25 cellular contexts compared by ENCODE assay signal in genomic region chr21:43691086-43691795, GRCh38. TPM values are rescaled to one million over a fixed set of nuclear protein-coding genes. Genes with fewer than 3 reads are reported as not detected.
DNase-seq lines count a peak whose midpoint lies in the region; ATAC-seq, FAIRE-seq and TF ChIP-seq lines count a peak whose summit lies in the region.
"Had no signal": no experiment of that assay in that cellular context is flagged by ENCODE, and none has a peak within 500 bp of the region (broad histone marks: within the 10 kb centered on the region; RNA-seq: fewer than 3 reads in every experiment).

No MANE protein-coding gene starts in this region.

- H3K9ac ChIP-seq in mammary epithelial cell (ENCODE audit: insufficient read depth, low read length) (peak overlapping the region; percentile 2), kidney (ENCODE audit: low read length in 2 of 2) (no peak overlapping the region), MM.1S (ENCODE audit: low read length) (no peak overlapping the region)
- H3K9ac ChIP-seq: KMS-11 had no signal

- in situ Hi-C loops in mammary epithelial cell (cut with MboI; ENCODE audit: low sequenced_read_pairs in 2 of 2), result no loop called here

- H4K20me1 ChIP-seq in mammary epithelial cell (ENCODE audit: insufficient read depth, low read length) (no peaks in the 10 kb centered on the region), MM.1S (ENCODE audit: insufficient read depth, low read length) (no peaks in the 10 kb centered on the region)

- H2AFZ ChIP-seq in mammary epithelial cell (ENCODE audit: low read depth, low read length) (peak overlapping the region; percentile 17), MM.1S (ENCODE audit: low read length) (no peak overlapping the region)

- TF ChIP-seq CTCF in mammary epithelial cell (conservative IDR thresholded peaks at IDR 0.05 in 1 of 2, IDR thresholded peaks at IDR 0.05 in 1 of 2; ENCODE audit: extremely low read depth in 1 of 2, insufficient read depth in 1 of 2, low read depth in 1 of 2, low read length in 2 of 2) (no peak), kidney (IDR thresholded peaks at IDR 0.05; ENCODE audit: borderline replicate concordance, extremely low read depth, insufficient read depth) (no peak), MM.1S (IDR thresholded peaks at IDR 0.05; ENCODE audit: low read length) (no peak), mucosa of descending colon (IDR thresholded peaks at IDR 0.05) (no peak)

- peak; percentile 24 for DNase-seq in D341Med (ENCODE audit: low spot score)
- DNase-seq in mammary epithelial cell, result no peak
- DNase-seq in kidney, result peak; percentile 57
- DNase-seq in MM.1S, result no peak
- no peak for DNase-seq in mucosa of descending colon
- DNase-seq: C1 segment of cervical spinal cord; Calu3; CD8-positive, alpha-beta memory T cell; DMS153; DND-41; MV-4-11; NCI-H1105 treated with DMSO at 0.1 percent for 48 hours; NCI-H1694; NCI-H2081 treated with DMSO at 0.1 percent for 48 hours; NCI-H2171; NCI-H226; NCI-H510A; NCI-H69; RPMI8226; SHP77 had no signal

- BruUV-seq in mammary epithelial cell (replicated peaks; lab: Mats Ljungman, UMichigan), result no TSS peak

- no peak for FAIRE-seq in kidney (lab: Jason Lieb, UNC)

- intact Hi-C loops in mammary epithelial cell (cut with micrococcal nuclease) (no loop called here), kidney (cut with DNase I) (no loop called here), mucosa of descending colon (cut with DNase I, micrococcal nuclease) (no loop called here)

- H3K4me2 ChIP-seq in mammary epithelial cell (ENCODE audit: insufficient read depth, low read depth, low read length), result peak overlapping the region; percentile 70
- no peak overlapping the region for H3K4me2 ChIP-seq in MM.1S (ENCODE audit: low read depth, low read length)
- H3K4me2 ChIP-seq: KMS-11 had no signal

- ATAC-seq in GM18520 (IDR thresholded peaks at IDR 0.05; ENCODE audit: unreplicated experiment), result no peak
- ATAC-seq in mucosa of descending colon, result no peak
- ATAC-seq in HG03460 (IDR thresholded peaks at IDR 0.05; ENCODE audit: unreplicated experiment), result no peak
- ATAC-seq: HCT116 had no signal

- H3K9me2 ChIP-seq in MM.1S (replicated peaks; ENCODE audit: insufficient read depth, low read length), result no peaks in the 10 kb centered on the region

- dilution Hi-C loops in mammary epithelial cell (cut with HindIII; ENCODE audit: low sequenced_read_pairs), result no loop called here

- H3K9me3 ChIP-seq in mammary epithelial cell (replicated peaks; ENCODE audit: insufficient read depth, low read length) (no peaks in the 10 kb centered on the region), kidney (ENCODE audit: control insufficient read depth in 1 of 2, low read length in 2 of 2) (no peaks in the 10 kb centered on the region), MM.1S (replicated peaks; ENCODE audit: insufficient read depth, low read length) (no peaks in the 10 kb centered on the region), mucosa of descending colon (no peaks in the 10 kb centered on the region)

- H3K4me1 ChIP-seq in mammary epithelial cell (ENCODE audit: insufficient read depth, low read length) (peaks cover 19% of the 10 kb centered on the region), kidney (ENCODE audit: control insufficient read depth in 1 of 2, insufficient read depth in 1 of 2, low read depth in 1 of 2, low read length in 2 of 2) (no peaks in the 10 kb centered on the region), MM.1S (ENCODE audit: low read length) (no peaks in the 10 kb centered on the region), mucosa of descending colon (ENCODE audit: low read depth) (no peaks in the 10 kb centered on the region)

- H3F3A ChIP-seq in MM.1S (ENCODE audit: insufficient read depth, low read length), result no peaks in the 10 kb centered on the region

- no peak overlapping the region for H3K4me3 ChIP-seq in mammary epithelial cell (replicated peaks in 1 of 3; ENCODE audit: insufficient read depth in 1 of 3, low read depth in 2 of 3, low read length in 3 of 3)
- H3K4me3 ChIP-seq in kidney (ENCODE audit: low read length in 2 of 2), result no peak overlapping the region
- no peak overlapping the region for H3K4me3 ChIP-seq in MM.1S (ENCODE audit: low read length)
- H3K4me3 ChIP-seq in mucosa of descending colon, result no peak overlapping the region

- WGBS in mammary epithelial cell (ENCODE audit: low coverage, missing lambda C conversion rate), result 22% methylated on average over 23 of the region's 25 CpGs

- CTCF ChIA-PET in mammary epithelial cell (lab: Charles Lee; ENCODE audit: low non-redundant PET), result no interaction called here

- peaks cover 32% of the 10 kb centered on the region for H3K36me3 ChIP-seq in mammary epithelial cell (ENCODE audit: insufficient read depth, low read length)
- peaks cover 22 to 52% of the 10 kb centered on the region in 2 donors for H3K36me3 ChIP-seq in kidney (ENCODE audit: control insufficient read depth in 1 of 2, insufficient read depth in 2 of 2, low read length in 2 of 2)
- H3K36me3 ChIP-seq in MM.1S (replicated peaks; ENCODE audit: insufficient read depth, low read length), result peaks cover 14% of the 10 kb centered on the region
- peaks cover 4% of the 10 kb centered on the region for H3K36me3 ChIP-seq in mucosa of descending colon (ENCODE audit: low read depth)

- peak overlapping the region; percentile 43 for H3K27ac ChIP-seq in mammary epithelial cell (ENCODE audit: insufficient read depth, low read depth, low read length)
- no peak overlapping the region for H3K27ac ChIP-seq in kidney (ENCODE audit: low read depth in 2 of 2, low read length in 2 of 2)
- H3K27ac ChIP-seq in MM.1S (ENCODE audit: low read length), result no peak overlapping the region
- H3K27ac ChIP-seq: HL-60, KMS-11 had no signal

- H3K79me2 ChIP-seq in mammary epithelial cell (ENCODE audit: insufficient read depth, low read length) (no peaks in the 10 kb centered on the region), MM.1S (ENCODE audit: low read length) (no peaks in the 10 kb centered on the region)

- H3K27me3 ChIP-seq in mammary epithelial cell (ENCODE audit: insufficient read depth, low read length), result no peaks in the 10 kb centered on the region
- no peaks in the 10 kb centered on the region for H3K27me3 ChIP-seq in MM.1S (replicated peaks; ENCODE audit: insufficient read depth, low read length)

RNA-seq across cellular contexts. Expression of gene PDXK, which starts 27.7 kb away (rescaled TPM):
- 100 to 1,000 TPM in 1 of 2 donors, 10 to 100 TPM in 1; 51.5 to 152 TPM for total RNA-seq in mammary epithelial cell
- polyA plus RNA-seq in mammary epithelial cell, result 217 TPM
- 129 TPM for polyA minus RNA-seq in mammary epithelial cell
- 210 TPM for total RNA-seq in kidney
- polyA plus RNA-seq in kidney (ENCODE audit: insufficient read depth, low read depth, low replicate concordance), result 122 TPM
- 100 to 1,000 TPM; 113 to 179 (median 161) TPM for total RNA-seq in mucosa of descending colon

RNA-seq across cellular contexts. Expression of gene RRP1B, which starts 31.9 kb away (rescaled TPM):
- total RNA-seq in mammary epithelial cell, result 10 to 100 TPM; 26.7 to 36.6 TPM
- 21.4 TPM for polyA plus RNA-seq in mammary epithelial cell
- 41.7 TPM for polyA minus RNA-seq in mammary epithelial cell
- total RNA-seq in kidney, result 17.8 TPM
- polyA plus RNA-seq in kidney (ENCODE audit: insufficient read depth, low read depth, low replicate concordance), result 5.0 TPM
- 10 to 100 TPM; 11.1 to 22.5 (median 14.8) TPM for total RNA-seq in mucosa of descending colon

RNA-seq across cellular contexts. Expression of gene HSF2BP, which starts 32.0 kb away (rescaled TPM):
- total RNA-seq in mammary epithelial cell (1 to 10 TPM; 4.0 to 4.2 TPM), kidney (0.60 TPM), mucosa of descending colon (under 1 TPM; 0.32 to 0.48 (median 0.47) TPM)
- polyA plus RNA-seq in mammary epithelial cell (3.0 TPM), kidney (ENCODE audit: insufficient read depth, low read depth, low replicate concordance) (0.19 TPM)
- 1.4 TPM for polyA minus RNA-seq in mammary epithelial cell

Comparison
In these comparisons a context has a peak if more than half of its experiments do, and no peak if none do; other contexts are left out.
1. DNase-seq: peak in D341Med (single experiment) and kidney (single experiment); none in mammary epithelial cell (single experiment), MM.1S (single experiment) and mucosa of descending colon (0 of 3).